In the genomic region with DNA sequence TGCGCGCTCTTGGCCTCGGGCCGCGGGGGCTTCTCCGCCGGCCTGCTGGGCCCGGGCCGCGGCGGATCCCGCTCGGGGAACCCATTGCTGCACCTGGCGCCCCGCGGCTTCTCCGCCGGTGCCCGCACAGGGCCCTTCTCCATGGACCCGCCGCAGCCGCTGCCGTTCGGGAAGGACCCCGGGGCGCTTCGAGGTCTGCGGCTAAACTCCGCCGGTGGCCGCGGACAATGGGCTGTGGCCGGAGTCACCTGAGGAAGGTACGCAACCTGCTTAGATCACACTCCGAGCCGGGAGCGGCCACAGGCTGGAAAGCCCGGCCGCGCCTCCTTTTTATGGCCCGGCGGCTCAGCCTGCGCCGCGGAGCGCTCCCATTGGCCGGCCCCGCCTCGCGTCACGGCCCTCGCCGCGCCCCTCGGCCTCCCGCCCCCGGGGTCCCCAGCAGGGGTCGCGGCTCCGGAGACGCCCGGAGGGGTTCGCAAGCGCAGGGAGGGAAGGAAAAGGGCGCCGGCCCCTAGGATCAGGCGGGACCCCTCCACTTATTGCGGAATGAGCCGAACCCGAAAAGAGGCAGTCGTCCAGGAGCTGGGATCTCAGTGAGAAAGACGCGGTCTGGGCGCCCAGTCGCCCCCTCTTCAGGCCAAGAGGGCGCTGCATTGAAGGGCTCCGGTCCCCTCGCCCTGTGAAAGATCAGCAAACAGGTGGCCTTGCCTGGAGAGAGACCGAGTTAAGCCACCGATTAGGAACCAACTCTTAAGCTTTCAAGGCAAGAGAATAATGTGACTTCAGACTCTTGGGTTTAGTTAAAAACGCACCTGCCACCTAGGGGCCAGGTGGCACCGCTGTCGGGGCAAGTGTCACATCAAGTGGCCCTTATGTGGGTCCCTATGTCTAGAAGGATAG, we compare ENCODE assay signal across 7 cellular contexts. TPM values are rescaled to one million over a fixed set of nuclear protein-coding genes. Genes with fewer than 3 reads are reported as not detected.
DNase-seq lines count a peak whose midpoint lies in the region; ATAC-seq, FAIRE-seq and TF ChIP-seq lines count a peak whose summit lies in the region.

TSS of gene GCH1 (minus strand) at position 306 of the 900 bp plus-strand sequence. CDS start at position 143, 163 bp downstream.

- no peaks in the 10 kb centered on the region for H3K9me3 Mint-ChIP-seq in immature natural killer cell

- H3K4me2 ChIP-seq in K562 (ENCODE audit: insufficient read depth, low read length) = peak within 1 kb of the TSS; percentile 82

- peak; percentile 15 for FAIRE-seq in K562 (lab: Jason Lieb, UNC)

- H3K4me3 Mint-ChIP-seq in immature natural killer cell = peak within 1 kb of the TSS; percentile 89 to 93 (median 90)

- TF ChIP-seq CTCF in K562 (IDR thresholded peaks at IDR 0.05 in 2 of 3, conservative IDR thresholded peaks at IDR 0.05 in 1 of 3; ENCODE audit: insufficient read depth in 2 of 3, low read depth in 1 of 3, low read length in 3 of 3) = peak; percentile 43 to 65 (median 62); a peak in 5 of 6 replicates

- BruUV-seq in K562 (replicated peaks; lab: Mats Ljungman, UMichigan) = TSS peak; percentile 80

- under 1% methylated on average over 44 of the region's 83 CpGs for WGBS in K562 (ENCODE audit: insufficient coverage, low coverage, missing lambda C conversion rate)

- TF ChIP-seq RAD21 in K562 (CRISPR knock-in tag; conservative IDR thresholded peaks at IDR 0.05 in 1 of 2, IDR thresholded peaks at IDR 0.05 in 1 of 2) = no peak

- H3K4me1 Mint-ChIP-seq in immature natural killer cell = peaks cover 46 to 52% of the 10 kb centered on the region in 2 donors

- H3K9ac ChIP-seq in K562 (ENCODE audit: insufficient read depth in 1 of 2, low read depth in 2 of 2, low read length in 2 of 2) = peak within 1 kb of the TSS; percentile 70 to 91

- H3K27ac ChIP-seq in K562 (ENCODE audit: extremely low read depth, low read depth, low read length) = peak within 1 kb of the TSS; percentile 59

- H3K27me3 Mint-ChIP-seq in immature natural killer cell (ENCODE audit: low read depth in 3 of 3) = peaks cover 2 to 15% (median 4%) of the 10 kb centered on the region in 3 donors

- no peaks in the 10 kb centered on the region for H3K9me1 ChIP-seq in K562 (ENCODE audit: control insufficient read depth, insufficient read depth, low read length)

- intact Hi-C loops in K562 (cut with micrococcal nuclease) = no loop called here

- TF ChIP-seq POLR2A in GM18505 (IDR thresholded peaks at IDR 0.05; ENCODE audit: borderline replicate concordance, extremely low read depth, insufficient read depth, insufficient read length) (peak; percentile 99), K562 (conservative IDR thresholded peaks at IDR 0.05) (peak; percentile 81)

- peak within 1 kb of the TSS; percentile 86 to 98 (median 93) for H3K27ac Mint-ChIP-seq in immature natural killer cell

- no peak for TF ChIP-seq EP300 in K562 (IDR thresholded peaks at IDR 0.05; ENCODE audit: low read length)

- no peaks in the 10 kb centered on the region for H3K27me3 ChIP-seq in K562 (ENCODE audit: control insufficient read depth in 2 of 2, insufficient read depth in 2 of 2, low read length in 2 of 2)

- DNase-seq in NCI-H1436 treated with DMSO at 0.1 percent for 48 hours (lab: John Stamatoyannopoulos, UW) = peak; percentile 47
- peak; percentile 30 for DNase-seq in T1000 (lab: John Stamatoyannopoulos, UW)
- DNase-seq in K562 (ENCODE audit: extremely low read depth in 1 of 4, low spot score in 3 of 4) = peak; percentile 81 to 91 (median 86)
- DNase-seq in immature natural killer cell = peak; percentile 79 to 83 (median 81)
- DNase-seq in stimulated activated CD4-positive, alpha-beta T cell treated with anti-CD3 and anti-CD28 coated beads, Interleukin-12 subunit alpha, Interleukin-12 subunit beta, amount 100 ng/mL, for 48 hours (ENCODE audit: low read depth in 2 of 3, low spot score in 1 of 3) = peak; percentile 25 to 70 (median 46)

- in situ Hi-C loops in K562 (cut with MboI) = no loop called here

- no peaks in the 10 kb centered on the region for H3K9me3 ChIP-seq in K562 (replicated peaks; ENCODE audit: control insufficient read depth, insufficient read depth, low read depth, low read length)

- ATAC-seq in GM18505 (IDR thresholded peaks at IDR 0.05; ENCODE audit: unreplicated experiment) (peak; percentile 84), HG02852 (IDR thresholded peaks at IDR 0.05; ENCODE audit: unreplicated experiment) (peak; percentile 88), K562 (peak; percentile 96)

- POLR2A ChIA-PET in K562 (lab: Yijun Ruan, JAX) = interaction anchor here (0.6 to 1.4 kb wide), 6 partner anchors 14 to 129 kb away, joined by 3 to 7 read pairs (median 3); no protein-coding TSS in a partner anchor

- H2AFZ ChIP-seq in K562 (ENCODE audit: low read depth, low read length) = peak within 1 kb of the TSS; percentile 92

- peaks cover 0 to 15% of the 10 kb centered on the region in 2 experiments; a peak in 3 of 5 replicates for H3K4me1 ChIP-seq in K562 (replicated peaks in 1 of 2; ENCODE audit: control insufficient read depth in 2 of 2, insufficient read depth in 2 of 2, low read length in 2 of 2)

- CTCF ChIA-PET in K562 (lab: Yijun Ruan, JAX; ENCODE audit: low intra/inter-chr PET ratio) = interaction anchor here (0.6 to 1.1 kb wide), 3 partner anchors 149 to 339 kb away, joined by 3 to 4 read pairs (median 3); partner anchors contain the start of gene MAPK1IP1L

- peaks cover 0 to 2% (median 0%) of the 10 kb centered on the region in 3 donors for H3K36me3 Mint-ChIP-seq in immature natural killer cell

- H4K20me1 ChIP-seq in K562 (replicated peaks; ENCODE audit: control insufficient read depth, insufficient read depth, low read length) = no peaks in the 10 kb centered on the region

- H3K36me3 ChIP-seq in K562 (ENCODE audit: control insufficient read depth, insufficient read depth, low read length) = no peaks in the 10 kb centered on the region

- no peaks in the 10 kb centered on the region; the same call in 2 of the 3 replicates for H3K79me2 ChIP-seq in K562 (ENCODE audit: control insufficient read depth, insufficient read depth, low read length)

- H3K4me3 ChIP-seq in K562 = peak within 1 kb of the TSS; percentile 80

TF ChIP-seq in K562, 482 proteins besides CTCF, POLR2A, EP300 and RAD21 (continues in another document):
- TF ChIP-seq CBFA2T3 (IDR thresholded peaks at IDR 0.05) (no peak), SLC30A9 (CRISPR knock-in tag; IDR thresholded peaks at IDR 0.05) (no peak), GTF2A2 (tag; IDR thresholded peaks at IDR 0.05) (0 out of 2 replicates have a peak, but pooled peaks have one; percentile 55), CREB3 (tag; conservative IDR thresholded peaks at IDR 0.05; ENCODE audit: low read depth) (no peak), NFE2 (IDR thresholded peaks at IDR 0.05; ENCODE audit: low read depth) (no peak), ZNF764 (CRISPR knock-in tag; IDR thresholded peaks at IDR 0.05; ENCODE audit: low read depth) (no peak), TOE1 (IDR thresholded peaks at IDR 0.05; ENCODE audit: borderline replicate concordance) (no peak), TOE1 (CRISPR knock-in tag; IDR thresholded peaks at IDR 0.05; ENCODE audit: borderline replicate concordance, low read depth) (no peak), CEBPB (tag; IDR thresholded peaks at IDR 0.05) (no peak)
- TF ChIP-seq, protein P1, sequence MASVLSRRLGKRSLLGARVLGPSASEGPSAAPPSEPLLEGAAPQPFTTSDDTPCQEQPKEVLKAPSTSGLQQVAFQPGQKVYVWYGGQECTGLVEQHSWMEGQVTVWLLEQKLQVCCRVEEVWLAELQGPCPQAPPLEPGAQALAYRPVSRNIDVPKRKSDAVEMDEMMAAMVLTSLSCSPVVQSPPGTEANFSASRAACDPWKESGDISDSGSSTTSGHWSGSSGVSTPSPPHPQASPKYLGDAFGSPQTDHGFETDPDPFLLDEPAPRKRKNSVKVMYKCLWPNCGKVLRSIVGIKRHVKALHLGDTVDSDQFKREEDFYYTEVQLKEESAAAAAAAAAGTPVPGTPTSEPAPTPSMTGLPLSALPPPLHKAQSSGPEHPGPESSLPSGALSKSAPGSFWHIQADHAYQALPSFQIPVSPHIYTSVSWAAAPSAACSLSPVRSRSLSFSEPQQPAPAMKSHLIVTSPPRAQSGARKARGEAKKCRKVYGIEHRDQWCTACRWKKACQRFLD (CRISPR knock-in tag; IDR thresholded peaks at IDR 0.05) = no peak

RNA-seq across cellular contexts. Expression of gene GCH1, which starts in this region (rescaled TPM):
- 3.8 and 4.0 TPM in 2 replicates for total RNA-seq in K562 (2011; cell fraction: chromatin; rRNA removed; ENCODE audit: low replicate concordance)
- total RNA-seq in K562 (2011; cell fraction: nucleolus; rRNA removed) = 3.8 and 4.1 TPM in 2 replicates
- 2.9 and 5.3 TPM in 2 replicates for total RNA-seq in K562 (2011; cell fraction: nucleoplasm; rRNA removed)
- total RNA-seq in K562 (2014; rRNA removed) (5.4 and 6.8 TPM in 2 replicates), K562 (2014; rRNA removed; fragmentation: Illumina TruSeq; extraction: Trizol) (6.5 and 7.9 TPM in 2 replicates), K562 (2015; rRNA removed; fragmentation: Illumina TruSeq; extraction: Trizol) (3.8 and 4.3 TPM in 2 replicates), K562 (2021) (7.6 and 7.9 TPM in 2 replicates)
- polyA plus RNA-seq in K562 (2011; rRNA removed) (10.3 and 13.1 TPM in 2 replicates), K562 (2014; fragmentation: Illumina TruSeq; extraction: Trizol) (5.1 and 7.3 TPM in 2 replicates), K562 (2014; fragmentation: Nextera tagmentation; extraction: Ambion mirVana) (1 to 10 TPM; 3.9 to 4.6 TPM), K562 (2014; rRNA removed) (8.4 and 10.6 TPM in 2 replicates), immature natural killer cell (10 to 100 TPM; 41.7 to 53.2 (median 52.0) TPM)
- 3.5 and 4.6 TPM in 2 replicates for polyA plus RNA-seq in K562 (2011; cell fraction: cytosol; rRNA removed)
- 2.3 and 2.4 TPM in 2 replicates for polyA plus RNA-seq in K562 (2011; cell fraction: nucleus; rRNA removed)
- 4.4 and 7.8 TPM in 2 replicates for polyA plus RNA-seq in K562 (2012)
- 6.1 and 6.6 TPM in 2 replicates for polyA minus RNA-seq in K562 (2011; rRNA and poly(A)+ RNA removed)
- polyA minus RNA-seq in K562 (2011; cell fraction: cytosol; rRNA and poly(A)+ RNA removed) = 2.9 and 3.7 TPM in 2 replicates
- 2.4 and 4.7 TPM in 2 replicates for polyA minus RNA-seq in K562 (2011; cell fraction: nucleus; rRNA and poly(A)+ RNA removed)

Comparison
In these comparisons a context has a peak if more than half of its experiments do, and no peak if none do; other contexts are left out.
1. Peak in every context shown above with its lines: DNase-seq, ATAC-seq, H3K4me3 ChIP-seq and H3K27ac ChIP-seq.
2. DNase-seq: peak in every context shown above with its lines; median percentile 86 in K562; 81 in immature natural killer cell; 47 in NCI-H1436 treated with DMSO at 0.1 percent for 48 hours; 46 in stimulated activated CD4-positive, alpha-beta T cell treated with anti-CD3 and anti-CD28 coated beads, Interleukin-12 subunit alpha, Interleukin-12 subunit beta, amount 100 ng/mL, for 48 hours; 30 in T1000.